24 cellular contexts compared by ENCODE assay signal in genomic region chr10:94000638-94001420, GRCh38. TPM values are rescaled to one million over a fixed set of nuclear protein-coding genes. Genes with fewer than 3 reads are reported as not detected.
DNase-seq lines count a peak whose midpoint lies in the region; TF ChIP-seq lines count a peak whose summit lies in the region.
"Had no signal": no experiment of that assay in that cellular context is flagged by ENCODE, and none has a peak within 500 bp of the region (broad histone marks: within the 10 kb centered on the region; RNA-seq: fewer than 3 reads in every experiment).

No MANE protein-coding gene starts in this region.

- CTCF ChIA-PET in Caco-2 (lab: Charles Lee), result no interaction called here

- H3K27me3 Mint-ChIP-seq in Caco-2 (ENCODE audit: insufficient read depth, unreplicated experiment) (no peaks in the 10 kb centered on the region), mesothelial cell of epicardium (ENCODE audit: low read depth) (peaks cover 42% of the 10 kb centered on the region)

- BruUV-seq in Caco-2 (replicated peaks; lab: Mats Ljungman, UMichigan), result no TSS peak

- H3K27ac Mint-ChIP-seq in Caco-2 (ENCODE audit: unreplicated experiment) (peak overlapping the region; percentile 11), mesothelial cell of epicardium (peak overlapping the region; percentile 18)
- H3K27ac Mint-ChIP-seq: activated CD8-positive, alpha-beta T cell treated with anti-CD3 and anti-CD28 coated beads, Interleukin-2, amount 10 ng/mL, durations not matched to agents 7 days and 5 days; activated naive CD8-positive, alpha-beta T cell; nephron progenitor cell; stimulated activated naive CD8-positive, alpha-beta T cell treated with anti-CD3 and anti-CD28 coated beads, Interleukin-15, Interleukin-2, amounts not matched to agents 100 ng/mL and 50 ng/mL, for 24 hours; T-helper 1 cell treated with Interleukin-12 subunit alpha and Interleukin-12 subunit beta and Interleukin-4 antibody, amounts not matched to agents 30 μg/mL and 1 μg/mL, for 36 hours had no signal

- intact Hi-C loops in Caco-2 (cut with micrococcal nuclease; ENCODE audit: unreplicated experiment), result loop anchor here (2.0 kb wide), 1 partner anchor 84 kb away; no protein-coding TSS in a partner anchor

- no peaks in the 10 kb centered on the region for H3K9me3 ChIP-seq in Caco-2
- no peaks in the 10 kb centered on the region for H3K9me3 ChIP-seq in SJCRH30 (replicated peaks)
- no peaks in the 10 kb centered on the region for H3K9me3 ChIP-seq in skeletal muscle tissue (ENCODE audit: control insufficient read depth in 3 of 3, low read length in 3 of 3)
- H3K9me3 ChIP-seq: BLaER1 treated with 17β-estradiol and CSF1 and Interleukin-3, amounts not matched to agents 10 nM and 100 nM; left lung; SK-N-SH; upper lobe of right lung had no signal

- no peak overlapping the region for H3K4me3 ChIP-seq in Caco-2 (ENCODE audit: low read depth, low read length)
- H3K4me3 ChIP-seq in SJCRH30, result no peak overlapping the region
- H3K4me3 ChIP-seq in skeletal muscle tissue (ENCODE audit: low read length in 3 of 3), result no peak overlapping the region
- no peak overlapping the region for H3K4me3 ChIP-seq in brain microvascular endothelial cell (ENCODE audit: low read depth, low read length)
- H3K4me3 ChIP-seq: BLaER1 treated with 17β-estradiol and CSF1 and Interleukin-3, amounts not matched to agents 10 nM and 100 nM; dorsolateral prefrontal cortex; left lung; upper lobe of right lung had no signal

- DNase-seq in Caco-2, result peak; percentile 29 to 47
- DNase-seq in SJCRH30, result peak in 1 of 2 experiments; percentile 27
- no peak for DNase-seq in mesothelial cell of epicardium (ENCODE audit: low spot score in 2 of 2, unreplicated experiment in 2 of 2)
- no peak for DNase-seq in brain microvascular endothelial cell
- DNase-seq in MV-4-11 (lab: John Stamatoyannopoulos, UW), result no peak
- no peak for DNase-seq in NCI-H2107 treated with DMSO at 0.1 percent for 48 hours (lab: John Stamatoyannopoulos, UW; ENCODE audit: unreplicated experiment)
- no peak for DNase-seq in NCI-H82 (lab: John Stamatoyannopoulos, UW)
- DNase-seq: activated CD4-positive, alpha-beta T cell treated with anti-CD3 and anti-CD28 coated beads for 1 hour; activated CD8-positive, alpha-beta T cell treated with anti-CD3 and anti-CD28 coated beads, Interleukin-2, amount 10 ng/mL, durations not matched to agents 7 days and 5 days; DMS79 treated with DMSO at 0.1 percent for 48 hours; dorsolateral prefrontal cortex; GF-D8; left lung; NCI-H1436; NCI-H2081 treated with DMSO at 0.1 percent for 48 hours; NCI-H345; nephron progenitor cell; SK-N-SH; upper lobe of right lung had no signal

- TF ChIP-seq CTCF in Caco-2 (IDR thresholded peaks at IDR 0.05; ENCODE audit: insufficient read depth in 1 of 2, low read depth in 1 of 2, low read length in 1 of 2, severe bottlenecking in 1 of 2, unreplicated experiment in 1 of 2) (no peak), mesothelial cell of epicardium (IDR thresholded peaks at IDR 0.05; ENCODE audit: unreplicated experiment) (no peak), brain microvascular endothelial cell (IDR thresholded peaks at IDR 0.05; ENCODE audit: low read depth, low read length, missing control alignments) (no peak)

- in situ Hi-C loops in brain microvascular endothelial cell (cut with HindIII; ENCODE audit: low pct_ligation_motif_present, low sequenced_read_pairs), result no loop called here

- H3K4me1 ChIP-seq in Caco-2 (peaks cover 65% of the 10 kb centered on the region), SJCRH30 (peaks cover 30% of the 10 kb centered on the region), skeletal muscle tissue (ENCODE audit: control insufficient read depth in 3 of 3, insufficient read depth in 3 of 3, low read length in 3 of 3) (peaks cover 14 to 26% (median 22%) of the 10 kb centered on the region in 3 donors)
- H3K4me1 ChIP-seq: BLaER1 treated with 17β-estradiol and CSF1 and Interleukin-3, amounts not matched to agents 10 nM and 100 nM; left lung; upper lobe of right lung had no signal

- H3K4me1 Mint-ChIP-seq in Caco-2 (ENCODE audit: low read depth, unreplicated experiment), result peaks cover 54% of the 10 kb centered on the region
- peaks cover 9% of the 10 kb centered on the region for H3K4me1 Mint-ChIP-seq in mesothelial cell of epicardium

- H3K36me3 ChIP-seq in Caco-2 (ENCODE audit: control insufficient read depth, insufficient read depth, low read length), result no peaks in the 10 kb centered on the region; the same call in 1 of the 2 replicates
- H3K36me3 ChIP-seq in SJCRH30, result no peaks in the 10 kb centered on the region
- H3K36me3 ChIP-seq in skeletal muscle tissue (ENCODE audit: control insufficient read depth in 3 of 3, insufficient read depth in 3 of 3, low read length in 3 of 3), result no peaks in the 10 kb centered on the region
- no peaks in the 10 kb centered on the region for H3K36me3 ChIP-seq in brain microvascular endothelial cell (replicated peaks)
- H3K36me3 ChIP-seq: BLaER1 treated with 17β-estradiol and CSF1 and Interleukin-3, amounts not matched to agents 10 nM and 100 nM; left lung; upper lobe of right lung had no signal

- no peaks in the 10 kb centered on the region for H3K36me3 Mint-ChIP-seq in Caco-2 (ENCODE audit: insufficient read depth, unreplicated experiment)
- no peaks in the 10 kb centered on the region for H3K36me3 Mint-ChIP-seq in mesothelial cell of epicardium
- H3K36me3 Mint-ChIP-seq: activated naive CD8-positive, alpha-beta T cell had no signal

- no peak overlapping the region for H3K9ac ChIP-seq in skeletal muscle tissue (ENCODE audit: low read depth in 1 of 3, low read length in 3 of 3)
- H3K9ac ChIP-seq: BLaER1 treated with 17β-estradiol and CSF1 and Interleukin-3, amounts not matched to agents 10 nM and 100 nM; SK-N-SH had no signal

- H3K4me3 Mint-ChIP-seq in Caco-2 (ENCODE audit: unreplicated experiment) (peak overlapping the region; percentile 6), mesothelial cell of epicardium (no peak overlapping the region)
- H3K4me3 Mint-ChIP-seq: activated CD8-positive, alpha-beta T cell treated with anti-CD3 and anti-CD28 coated beads, Interleukin-2, amount 10 ng/mL, durations not matched to agents 7 days and 5 days; activated naive CD8-positive, alpha-beta T cell; nephron progenitor cell; stimulated activated naive CD8-positive, alpha-beta T cell treated with anti-CD3 and anti-CD28 coated beads, Interleukin-15, Interleukin-2, amounts not matched to agents 100 ng/mL and 50 ng/mL, for 24 hours; T-helper 1 cell treated with Interleukin-12 subunit alpha and Interleukin-12 subunit beta and Interleukin-4 antibody, amounts not matched to agents 30 μg/mL and 1 μg/mL, for 36 hours had no signal

- H3K27me3 ChIP-seq in Caco-2 (replicated peaks; ENCODE audit: control insufficient read depth, insufficient read depth, low read length) (no peaks in the 10 kb centered on the region), SJCRH30 (no peaks in the 10 kb centered on the region), skeletal muscle tissue (ENCODE audit: control insufficient read depth in 3 of 3, insufficient read depth in 3 of 3, low read length in 3 of 3) (no peaks in the 10 kb centered on the region), brain microvascular endothelial cell (replicated peaks) (no peaks in the 10 kb centered on the region)
- H3K27me3 ChIP-seq: BLaER1 treated with 17β-estradiol and CSF1 and Interleukin-3, amounts not matched to agents 10 nM and 100 nM; upper lobe of right lung had no signal

- H3K27ac ChIP-seq in SJCRH30 (peak overlapping the region; percentile 98), skeletal muscle tissue (ENCODE audit: low read depth, low read length) (peak overlapping the region; percentile 76), brain microvascular endothelial cell (no peak overlapping the region)
- H3K27ac ChIP-seq: BLaER1 treated with 17β-estradiol and CSF1 and Interleukin-3, amounts not matched to agents 10 nM and 100 nM; left lung; upper lobe of right lung had no signal

- POLR2A ChIA-PET in Caco-2 (lab: Charles Lee), result no interaction called here

- H3K9me3 Mint-ChIP-seq in Caco-2 (ENCODE audit: unreplicated experiment) (no peaks in the 10 kb centered on the region), mesothelial cell of epicardium (peaks cover 6% of the 10 kb centered on the region)
- H3K9me3 Mint-ChIP-seq: stimulated activated naive CD8-positive, alpha-beta T cell treated with anti-CD3 and anti-CD28 coated beads, Interleukin-15, Interleukin-2, amounts not matched to agents 100 ng/mL and 50 ng/mL, for 24 hours; T-helper 1 cell treated with Interleukin-12 subunit alpha and Interleukin-12 subunit beta and Interleukin-4 antibody, amounts not matched to agents 30 μg/mL and 1 μg/mL, for 36 hours had no signal

RNA-seq across cellular contexts. Expression of gene PLCE1, which starts 7.1 kb away (rescaled TPM):
- total RNA-seq in Caco-2 (2022) (10.7 and 12.8 TPM in 2 replicates), mesothelial cell of epicardium (3.2 to 3.9 TPM (median 3.4 TPM) in 3 replicates), skeletal muscle tissue (29.2 TPM)
- total RNA-seq in SJCRH30 (2014; rRNA removed; shearing (Covaris generic)), result 4.8 and 5.0 TPM in 2 replicates
- total RNA-seq: activated CD8-positive, alpha-beta T cell treated with anti-CD3 and anti-CD28 coated beads, Interleukin-2, amount 10 ng/mL, durations not matched to agents 7 days and 5 days had no signal

Comparison
In these comparisons a context has a peak if more than half of its experiments do, and no peak if none do; other contexts are left out.
1. DNase-seq: peak in Caco-2 (2 of 2); none in mesothelial cell of epicardium (0 of 2), brain microvascular endothelial cell (single experiment), MV-4-11 (single experiment), NCI-H2107 treated with DMSO at 0.1 percent for 48 hours (single experiment) and NCI-H82 (single experiment).